Comparison of ENCODE assay signal across 1 cellular context in genomic region chr19:6730153-6730804, GRCh38.
TF ChIP-seq lines count a peak whose summit lies in the region.

No MANE protein-coding gene starts in this region.

TF ChIP-seq in HepG2, 621 proteins besides CTCF, POLR2A, EP300 and RAD21 (continued from another document and continues in another):
- peak; percentile 38; the same call in 1 of the 2 replicates for TF ChIP-seq ZBTB7A (CRISPR knock-in tag; IDR thresholded peaks at IDR 0.05)
- no peak for TF ChIP-seq XRCC5 (optimal IDR thresholded peaks at IDR 0.05; ENCODE audit: low read length)
- TF ChIP-seq GLMP (CRISPR knock-in tag; IDR thresholded peaks at IDR 0.05; ENCODE audit: borderline replicate concordance), result no peak
- TF ChIP-seq ATF4 (CRISPR knock-in tag; IDR thresholded peaks at IDR 0.05), result peak in 1 of 2 experiments; percentile 65; a peak in 2 of 4 replicates
- peak; percentile 75; the same call in 1 of the 2 replicates for TF ChIP-seq ZNF563 (CRISPR knock-in tag; IDR thresholded peaks at IDR 0.05)
- no peak for TF ChIP-seq SETDB1 (CRISPR knock-in tag; IDR thresholded peaks at IDR 0.05; ENCODE audit: borderline replicate concordance)
- TF ChIP-seq EED (CRISPR knock-in tag; IDR thresholded peaks at IDR 0.05), result no peak
- TF ChIP-seq SMAD3 (CRISPR knock-in tag; IDR thresholded peaks at IDR 0.05), result peak; percentile 71; the same call in 1 of the 2 replicates
- peak; percentile 75 for TF ChIP-seq E2F5 (CRISPR knock-in tag; conservative IDR thresholded peaks at IDR 0.05)
- TF ChIP-seq CEBPG (CRISPR knock-in tag; IDR thresholded peaks at IDR 0.05), result no peak; the same call in 1 of the 2 replicates
- TF ChIP-seq ZNF609 (CRISPR knock-in tag; IDR thresholded peaks at IDR 0.05; ENCODE audit: borderline replicate concordance), result peak; percentile 72; the same call in 1 of the 2 replicates
- TF ChIP-seq ZNF549 (CRISPR knock-in tag; IDR thresholded peaks at IDR 0.05), result no peak
- TF ChIP-seq ZNF652 (CRISPR knock-in tag; IDR thresholded peaks at IDR 0.05; ENCODE audit: borderline replicate concordance, low read depth), result peak; percentile 58; the same call in 1 of the 2 replicates
- TF ChIP-seq ZMYM2 (CRISPR knock-in tag; IDR thresholded peaks at IDR 0.05), result no peak
- no peak for TF ChIP-seq DR1 (CRISPR knock-in tag; IDR thresholded peaks at IDR 0.05)
- peak; percentile 88 for TF ChIP-seq GATAD2A (CRISPR knock-in tag; IDR thresholded peaks at IDR 0.05)
- TF ChIP-seq RARA (CRISPR knock-in tag; IDR thresholded peaks at IDR 0.05), result peak; percentile 89
- TF ChIP-seq NR2F1 (CRISPR knock-in tag; IDR thresholded peaks at IDR 0.05), result peak in 1 of 2 experiments; percentile 19; a peak in 1 of 4 replicates
- 0 out of 2 replicates have a peak, but pooled peaks have one; percentile 35 for TF ChIP-seq STAT6 (CRISPR knock-in tag; IDR thresholded peaks at IDR 0.05; ENCODE audit: borderline replicate concordance)
- no peak for TF ChIP-seq ZNF773 (CRISPR knock-in tag; IDR thresholded peaks at IDR 0.05; ENCODE audit: borderline replicate concordance)
- no peak for TF ChIP-seq GTF3A (CRISPR knock-in tag; conservative IDR thresholded peaks at IDR 0.05)
- TF ChIP-seq E2F1 (CRISPR knock-in tag; IDR thresholded peaks at IDR 0.05), result peak; percentile 58; the same call in 1 of the 2 replicates
- peak; percentile 90 for TF ChIP-seq MED1 (CRISPR knock-in tag; IDR thresholded peaks at IDR 0.05)
- TF ChIP-seq ETV5 (CRISPR knock-in tag; IDR thresholded peaks at IDR 0.05; ENCODE audit: borderline replicate concordance), result peak; percentile 86; the same call in 1 of the 2 replicates
- TF ChIP-seq THRA (CRISPR knock-in tag; IDR thresholded peaks at IDR 0.05; ENCODE audit: borderline replicate concordance), result peak; percentile 89
- TF ChIP-seq ZNF580 (CRISPR knock-in tag; IDR thresholded peaks at IDR 0.05; ENCODE audit: borderline replicate concordance, low read depth), result peak; percentile 72; the same call in 1 of the 2 replicates
- TF ChIP-seq RFX1 (IDR thresholded peaks at IDR 0.05), result no peak
- no peak for TF ChIP-seq SP1 (IDR thresholded peaks at IDR 0.05)
- peak; percentile 73 for TF ChIP-seq SP1 (CRISPR knock-in tag; IDR thresholded peaks at IDR 0.05)
- peak; percentile 39 for TF ChIP-seq RBFOX2 (IDR thresholded peaks at IDR 0.05; ENCODE audit: low read depth, low read length)
- TF ChIP-seq ZNF574 (CRISPR knock-in tag; IDR thresholded peaks at IDR 0.05), result peak; percentile 57; the same call in 1 of the 2 replicates
- TF ChIP-seq KDM6A (CRISPR knock-in tag; IDR thresholded peaks at IDR 0.05; ENCODE audit: low read depth), result peak; percentile 69
- peak; percentile 82; the same call in 1 of the 2 replicates for TF ChIP-seq KLF12 (CRISPR knock-in tag; IDR thresholded peaks at IDR 0.05; ENCODE audit: borderline replicate concordance)
- TF ChIP-seq ARNT2 (CRISPR knock-in tag; IDR thresholded peaks at IDR 0.05; ENCODE audit: low read depth), result peak; percentile 73; the same call in 1 of the 2 replicates
- TF ChIP-seq ZNF34 (CRISPR knock-in tag; IDR thresholded peaks at IDR 0.05; ENCODE audit: borderline replicate concordance), result no peak
- TF ChIP-seq ZNF12 (CRISPR knock-in tag; IDR thresholded peaks at IDR 0.05), result peak; percentile 15; the same call in 1 of the 2 replicates
- TF ChIP-seq ZNF800 (CRISPR knock-in tag; IDR thresholded peaks at IDR 0.05), result 0 out of 2 replicates have a peak, but pooled peaks have one; percentile 18
- TF ChIP-seq ZNF331 (CRISPR knock-in tag; IDR thresholded peaks at IDR 0.05), result peak; percentile 64; the same call in 1 of the 2 replicates
